In genomic region chr11:100876826-100877545, GRCh38 we compare ENCODE assay signal across 8 cellular contexts.
DNase-seq lines count a peak whose midpoint lies in the region; ATAC-seq and TF ChIP-seq lines count a peak whose summit lies in the region.

No MANE protein-coding gene starts in this region.

- peaks cover 2% of the 10 kb centered on the region for H3K4me1 Mint-ChIP-seq in progenitor cell of endocrine pancreas (ENCODE audit: low read depth)

- DNase-seq in COLO829 (ENCODE audit: low spot score) (peak; percentile 18), HCT116 (ENCODE audit: low read depth, low spot score) (no peak), PC-9 (peak in 1 of 2 experiments; percentile 73), right atrium auricular region (ENCODE audit: low spot score) (no peak), NCI-H510A treated with DMSO at 0.1 percent for 48 hours (lab: John Stamatoyannopoulos, UW) (no peak), progenitor cell of endocrine pancreas (ENCODE audit: low spot score, unreplicated experiment) (no peak), DMS153 (lab: John Stamatoyannopoulos, UW) (no peak), GDM1 (lab: John Stamatoyannopoulos, UW) (no peak)

- peaks cover 3% of the 10 kb centered on the region for H3K36me3 Mint-ChIP-seq in progenitor cell of endocrine pancreas (ENCODE audit: insufficient read depth)

- H2AFZ ChIP-seq in HCT116 (ENCODE audit: low read depth, low read length, poor library complexity, severe bottlenecking) (no peak overlapping the region), PC-9 (no peak overlapping the region)

- H3K79me2 ChIP-seq in HCT116 (ENCODE audit: insufficient read depth, low read length) (0 out of 2 replicates have a peak, but pooled peaks cover 4% of the 10 kb centered on the region), PC-9 (ENCODE audit: low read depth) (no peaks in the 10 kb centered on the region)

- peaks cover 17% of the 10 kb centered on the region for H3K9me3 Mint-ChIP-seq in progenitor cell of endocrine pancreas (ENCODE audit: low read depth)

- no peak overlapping the region for H3K4me3 Mint-ChIP-seq in progenitor cell of endocrine pancreas (ENCODE audit: low read depth)

- H3K36me3 ChIP-seq in HCT116 (ENCODE audit: control insufficient read depth in 1 of 2, insufficient read depth in 2 of 2, low read length in 2 of 2) = no peaks in the 10 kb centered on the region
- H3K36me3 ChIP-seq in PC-9 (ENCODE audit: low read depth) = no peaks in the 10 kb centered on the region
- no peaks in the 10 kb centered on the region for H3K36me3 ChIP-seq in right atrium auricular region

- H3K4me3 ChIP-seq in HCT116 (replicated peaks in 1 of 2; ENCODE audit: low read depth in 1 of 2, low read length in 2 of 2) = no peak overlapping the region
- H3K4me3 ChIP-seq in PC-9 = no peak overlapping the region
- no peak overlapping the region for H3K4me3 ChIP-seq in right atrium auricular region

- peaks cover 0 to 13% of the 10 kb centered on the region in 2 experiments; a peak in 2 of 4 replicates for H3K4me1 ChIP-seq in HCT116 (ENCODE audit: control insufficient read depth in 1 of 2, insufficient read depth in 2 of 2, low read length in 2 of 2)
- H3K4me1 ChIP-seq in PC-9 (replicated peaks; ENCODE audit: insufficient read depth) = peaks cover 14% of the 10 kb centered on the region
- no peaks in the 10 kb centered on the region for H3K4me1 ChIP-seq in right atrium auricular region

- intact Hi-C loops in HCT116 (cut with micrococcal nuclease) (no loop called here), PC-9 (cut with micrococcal nuclease; ENCODE audit: unreplicated experiment) (no loop called here)

- CTCF ChIA-PET in HCT116 (lab: Charles Lee) (interaction anchor here (0.7 kb wide), 1 partner anchor 15 kb away, joined by 3 read pairs; no protein-coding TSS in a partner anchor), PC-9 (lab: Charles Lee) (no interaction called here)

- POLR2A ChIA-PET in HCT116 (lab: Charles Lee) (interaction anchor here (1.2 kb wide), 1 partner anchor 10 kb away, joined by 4 read pairs; no protein-coding TSS in a partner anchor), PC-9 (lab: Charles Lee; ENCODE audit: unreplicated experiment) (interaction anchor here (0.6 to 0.8 kb wide), 4 partner anchors 330 to 1750 kb away, joined by 3 to 4 read pairs (median 4); no protein-coding TSS in a partner anchor)

- H3K27me3 ChIP-seq in HCT116 (ENCODE audit: insufficient read depth, low read length) (no peaks in the 10 kb centered on the region), PC-9 (ENCODE audit: insufficient read depth, low read depth) (no peaks in the 10 kb centered on the region), right atrium auricular region (no peaks in the 10 kb centered on the region)

- H3K27ac ChIP-seq in HCT116 (ENCODE audit: low read depth, low read length) (no peak overlapping the region), PC-9 (peak overlapping the region; percentile 40), right atrium auricular region (peak overlapping the region; percentile 29 to 61)

- H4K20me1 ChIP-seq in HCT116 (ENCODE audit: insufficient read depth) = no peaks in the 10 kb centered on the region
- H4K20me1 ChIP-seq in PC-9 (ENCODE audit: insufficient read depth) = no peaks in the 10 kb centered on the region

- H3K9me3 ChIP-seq in HCT116 (ENCODE audit: control insufficient read depth in 1 of 2, insufficient read depth in 1 of 2, low read depth in 1 of 2, low read length in 2 of 2) (no peaks in the 10 kb centered on the region), PC-9 (ENCODE audit: insufficient read depth, low read depth) (no peaks in the 10 kb centered on the region), right atrium auricular region (no peaks in the 10 kb centered on the region)

- RAD21 ChIA-PET in HCT116 (lab: Charles Lee; ENCODE audit: low non-redundant PET in 1 of 2, low total read pairs in 2 of 2, uncharacterized antibody in 2 of 2, unreplicated experiment in 2 of 2) = no interaction called here

- no peak overlapping the region for H3K27ac Mint-ChIP-seq in progenitor cell of endocrine pancreas

- H3K9me2 ChIP-seq in HCT116 (ENCODE audit: insufficient read depth) (no peaks in the 10 kb centered on the region), PC-9 (ENCODE audit: insufficient read depth) (no peaks in the 10 kb centered on the region)

- H3K4me2 ChIP-seq in HCT116 (ENCODE audit: low read length) = peak overlapping the region; percentile 32
- 0 out of 2 replicates have a peak overlapping the region, but pooled peaks have one; percentile 3 for H3K4me2 ChIP-seq in PC-9

- no TSS peak for BruUV-seq in HCT116 (replicated peaks; lab: Mats Ljungman, UMichigan)
- no TSS peak for BruUV-seq in PC-9 (replicated peaks; lab: Mats Ljungman, UMichigan)

- ATAC-seq in HCT116 = no peak

- H3F3A ChIP-seq in PC-9 (ENCODE audit: insufficient read depth, low read depth) = no peaks in the 10 kb centered on the region

- no peak overlapping the region for H3K9ac ChIP-seq in HCT116 (ENCODE audit: low read length)

- no peaks in the 10 kb centered on the region for H3K27me3 Mint-ChIP-seq in progenitor cell of endocrine pancreas

- no peak for TF ChIP-seq POLR2A in HCT116 (IDR thresholded peaks at IDR 0.05; ENCODE audit: borderline replicate concordance, extremely low read depth, insufficient read depth, insufficient read length)

- no peak for TF ChIP-seq RAD21 in HCT116 (IDR thresholded peaks at IDR 0.05; ENCODE audit: low read depth)

- TF ChIP-seq CTCF in HCT116 (IDR thresholded peaks at IDR 0.05 in 2 of 3, conservative IDR thresholded peaks at IDR 0.05 in 1 of 3; ENCODE audit: borderline replicate concordance in 1 of 3, insufficient read depth in 1 of 3, low read depth in 2 of 3, low read length in 2 of 3) (no peak), PC-9 (conservative IDR thresholded peaks at IDR 0.05) (no peak), right atrium auricular region (IDR thresholded peaks at IDR 0.05) (no peak), progenitor cell of endocrine pancreas (IDR thresholded peaks at IDR 0.05; ENCODE audit: unreplicated experiment) (no peak)

TF ChIP-seq in HCT116, 20 proteins besides CTCF, POLR2A, EP300 and RAD21:
- TF ChIP-seq SRF (IDR thresholded peaks at IDR 0.05; ENCODE audit: low read depth) = peak; percentile 88
- TF ChIP-seq POLR2AphosphoS5 (IDR thresholded peaks at IDR 0.05; ENCODE audit: low read depth, low read length) = no peak
